ENCODE assay signal across 1 cellular context in the genomic region with DNA sequence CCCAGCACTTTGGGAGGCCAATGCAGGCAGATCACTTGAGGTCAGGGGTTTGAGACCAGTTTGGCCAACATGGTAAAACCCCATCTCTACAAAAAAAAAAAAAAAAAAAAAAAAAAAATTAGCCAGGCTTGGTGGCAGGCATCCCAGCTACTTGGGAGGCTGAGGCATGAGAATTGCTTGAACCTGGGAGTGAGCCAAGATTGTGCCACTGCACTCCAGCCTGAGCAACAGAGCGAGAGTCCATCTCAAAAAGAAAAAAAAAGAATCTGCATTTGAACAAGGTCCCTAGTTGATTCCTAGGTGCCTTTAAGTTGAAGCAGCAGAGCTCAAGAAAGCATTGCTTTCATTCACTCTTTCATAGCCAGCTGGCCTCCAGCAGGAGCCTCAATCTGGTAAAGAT. TPM values are rescaled to one million over a fixed set of nuclear protein-coding genes. Genes with fewer than 3 reads are reported as not detected.
"Had no signal": no experiment of that assay in that cellular context is flagged by ENCODE, and none has a peak within 500 bp of the region (broad histone marks: within the 10 kb centered on the region; RNA-seq: fewer than 3 reads in every experiment).

No MANE protein-coding gene starts in this region.

RNA-seq across cellular contexts. Expression of gene CCDC88C, which starts 11.3 kb away (rescaled TPM):
- total RNA-seq: SJSA1 had no signal
